Comparison of ENCODE assay signal across 7 cellular contexts in genomic region chr2:61538920-61539559, GRCh38. TPM values are rescaled to one million over a fixed set of nuclear protein-coding genes. Genes with fewer than 3 reads are reported as not detected.
DNase-seq lines count a peak whose midpoint lies in the region; ATAC-seq lines count a peak whose summit lies in the region.

No MANE protein-coding gene starts in this region.

- H3K27ac ChIP-seq in caudate nucleus (ENCODE audit: low read depth, low read length) = peak overlapping the region; percentile 100

- peak; percentile 2 for ATAC-seq in GM19372 (IDR thresholded peaks at IDR 0.05; ENCODE audit: low read depth, unreplicated experiment)

- peak; percentile 32 for DNase-seq in NCI-H1417 treated with DMSO at 0.1 percent for 48 hours (lab: John Stamatoyannopoulos, UW)
- peak; percentile 28 for DNase-seq in T-helper 22 cell (ENCODE audit: low read depth)
- DNase-seq in caudate nucleus (lab: John Stamatoyannopoulos, UW) = peak in 43 of 61 donors; percentile 2 to 76 (median 44)
- DNase-seq in lung microvascular endothelial cell (ENCODE audit: low read depth in 2 of 2) = peak; percentile 42 to 89
- DNase-seq in stimulated activated CD8-positive, alpha-beta memory T cell treated with anti-CD3 and anti-CD28 coated beads, Interleukin-12 subunit alpha, Interleukin-12 subunit beta, amount 100 ng/mL, for 24 hours (ENCODE audit: extremely low read depth) = peak; percentile 3
- DNase-seq in GOT3 (lab: John Stamatoyannopoulos, UW) = no peak

RNA-seq across cellular contexts. Expression of gene XPO1, which starts 0.9 kb away (rescaled TPM):
- total RNA-seq in lung microvascular endothelial cell = 155 and 173 TPM in 2 replicates
